ENCODE assay signal across 1 cellular context in genomic region chr7:128697301-128697905, GRCh38.
TF ChIP-seq lines count a peak whose summit lies in the region.

No MANE protein-coding gene starts in this region.

TF ChIP-seq in H1, 55 proteins besides CTCF, POLR2A, EP300 and RAD21 (continued from another document):
- no peak for TF ChIP-seq RFX5 (IDR thresholded peaks at IDR 0.05; ENCODE audit: borderline replicate concordance, low read depth, low read length)
- TF ChIP-seq TCF12 (IDR thresholded peaks at IDR 0.05; ENCODE audit: low read depth, low read length), result peak; percentile 76
- peak; percentile 44; the same call in 1 of the 2 replicates for TF ChIP-seq SP1 (IDR thresholded peaks at IDR 0.05; ENCODE audit: low read depth, low read length)
- TF ChIP-seq SP2 (IDR thresholded peaks at IDR 0.05; ENCODE audit: low read length), result no peak
- 0 out of 2 replicates have a peak, but pooled peaks have one; percentile 63 for TF ChIP-seq ATF2 (IDR thresholded peaks at IDR 0.05; ENCODE audit: low read length)
- no peak for TF ChIP-seq RXRA (IDR thresholded peaks at IDR 0.05; ENCODE audit: insufficient read depth, low read depth, low read length)
- TF ChIP-seq CHD1 (IDR thresholded peaks at IDR 0.05; ENCODE audit: low read depth, low read length), result no peak
- TF ChIP-seq TAF1 (IDR thresholded peaks at IDR 0.05; ENCODE audit: low read depth, low read length), result peak; percentile 59; the same call in 1 of the 2 replicates
- 0 out of 2 replicates have a peak, but pooled peaks have one; percentile 54 for TF ChIP-seq POU5F1 (IDR thresholded peaks at IDR 0.05; ENCODE audit: low read depth, low read length)
- no peak for TF ChIP-seq CBX5 (IDR thresholded peaks at IDR 0.05; ENCODE audit: low read depth, low read length)
- TF ChIP-seq ASH2L (IDR thresholded peaks at IDR 0.05; ENCODE audit: low read length), result peak; percentile 95
- TF ChIP-seq TBP (IDR thresholded peaks at IDR 0.05; ENCODE audit: low read depth, low read length), result peak; percentile 96
- TF ChIP-seq CHD2 (IDR thresholded peaks at IDR 0.05; ENCODE audit: low read length), result no peak
- peak; percentile 71 for TF ChIP-seq PHF8 (conservative IDR thresholded peaks at IDR 0.05; ENCODE audit: low read depth, low read length)
- TF ChIP-seq TAF7 (optimal IDR thresholded peaks at IDR 0.05; ENCODE audit: borderline replicate concordance, low read depth, low read length), result no peak
- TF ChIP-seq RBBP5 (IDR thresholded peaks at IDR 0.05; ENCODE audit: borderline replicate concordance, low read depth, low read length), result peak; percentile 81; the same call in 1 of the 2 replicates
- peak; percentile 83 for TF ChIP-seq KDM4A (IDR thresholded peaks at IDR 0.05; ENCODE audit: low read depth, low read length, severe bottlenecking)
- no peak for TF ChIP-seq USF2 (IDR thresholded peaks at IDR 0.05; ENCODE audit: low read length)
- peak; percentile 65; the same call in 1 of the 2 replicates for TF ChIP-seq POLR2AphosphoS5 (IDR thresholded peaks at IDR 0.05; ENCODE audit: low read depth, low read length)
- no peak for TF ChIP-seq MAFK (IDR thresholded peaks at IDR 0.05; ENCODE audit: low read depth, low read length)
- no peak for TF ChIP-seq BRCA1 (IDR thresholded peaks at IDR 0.05; ENCODE audit: low read depth, low read length)
- TF ChIP-seq EZH2 (IDR thresholded peaks at IDR 0.05; ENCODE audit: low read depth, low read length, severe bottlenecking), result no peak
- TF ChIP-seq SP4 (IDR thresholded peaks at IDR 0.05; ENCODE audit: low read length), result peak; percentile 56; the same call in 1 of the 2 replicates
- TF ChIP-seq SRF (IDR thresholded peaks at IDR 0.05; ENCODE audit: low read depth, low read length), result no peak
- 0 out of 4 replicates have a peak, but pooled peaks of 1 of the 2 experiments have one; percentile 73 for TF ChIP-seq HDAC2 (IDR thresholded peaks at IDR 0.05; ENCODE audit: borderline replicate concordance in 1 of 2, low read depth in 2 of 2, low read length in 2 of 2)
- no peak for TF ChIP-seq EGR1 (IDR thresholded peaks at IDR 0.05; ENCODE audit: borderline replicate concordance, low read depth, low read length)
TF ChIP-seq in H1: peak in this region for 19.
